Comparison of ENCODE assay signal across 8 cellular contexts in genomic region chr2:209525834-209526281, GRCh38.
DNase-seq lines count a peak whose midpoint lies in the region; ATAC-seq and TF ChIP-seq lines count a peak whose summit lies in the region.

No MANE protein-coding gene starts in this region.

- ATAC-seq in HG03175 (IDR thresholded peaks at IDR 0.05; ENCODE audit: unreplicated experiment) (peak; percentile 29), HG03280 (IDR thresholded peaks at IDR 0.05; ENCODE audit: unreplicated experiment) (no peak)

- peak overlapping the region; percentile 82 to 84 for H3K27ac ChIP-seq in ascending aorta
- peak overlapping the region; percentile 26 for H3K27ac ChIP-seq in muscle layer of duodenum (ENCODE audit: low read length)

- no peaks in the 10 kb centered on the region for H3K27me3 ChIP-seq in ascending aorta
- no peaks in the 10 kb centered on the region for H3K27me3 ChIP-seq in muscle layer of duodenum (ENCODE audit: low read depth, low read length)

- H3K4me3 ChIP-seq in ascending aorta (peak overlapping the region; percentile 31 to 47), muscle layer of duodenum (ENCODE audit: low read depth in 1 of 2, low read length in 2 of 2) (no peak overlapping the region)

- no peaks in the 10 kb centered on the region for H3K36me3 ChIP-seq in ascending aorta
- H3K36me3 ChIP-seq in muscle layer of duodenum (ENCODE audit: control insufficient read depth in 1 of 2, insufficient read depth in 2 of 2, low read length in 2 of 2), result no peaks in the 10 kb centered on the region

- H3K9me3 ChIP-seq in ascending aorta (no peaks in the 10 kb centered on the region), muscle layer of duodenum (ENCODE audit: control insufficient read depth in 1 of 2, low read length in 2 of 2) (no peaks in the 10 kb centered on the region)

- peaks cover 0 to 32% of the 10 kb centered on the region in 2 donors for H3K4me1 ChIP-seq in ascending aorta
- peaks cover 0 to 6% of the 10 kb centered on the region in 2 donors for H3K4me1 ChIP-seq in muscle layer of duodenum (ENCODE audit: control insufficient read depth in 1 of 2, insufficient read depth in 2 of 2, low read length in 2 of 2)

- DNase-seq in COLO829 (ENCODE audit: low spot score), result peak; percentile 45
- no peak for DNase-seq in ascending aorta (ENCODE audit: low spot score in 2 of 2)
- DNase-seq in central memory CD4-positive, alpha-beta T cell, result no peak
- DNase-seq in NCI-H524 (lab: John Stamatoyannopoulos, UW), result no peak
- no peak for DNase-seq in T-helper 9 cell

- no peak for TF ChIP-seq CTCF in ascending aorta (IDR thresholded peaks at IDR 0.05)

- intact Hi-C loops in ascending aorta (cut with DNase I), result loop anchor here (1.0 to 10.0 kb wide), 4 partner anchors 30 to 649 kb away; partner anchors contain the start of genes KANSL1L and MAP2

Comparison
In these comparisons a context has a peak if more than half of its experiments do, and no peak if none do; other contexts are left out.
1. H3K4me3 ChIP-seq: peak in ascending aorta (2 of 2); none in muscle layer of duodenum (0 of 2).